Comparison of ENCODE assay signal across 20 cellular contexts in the genomic region with DNA sequence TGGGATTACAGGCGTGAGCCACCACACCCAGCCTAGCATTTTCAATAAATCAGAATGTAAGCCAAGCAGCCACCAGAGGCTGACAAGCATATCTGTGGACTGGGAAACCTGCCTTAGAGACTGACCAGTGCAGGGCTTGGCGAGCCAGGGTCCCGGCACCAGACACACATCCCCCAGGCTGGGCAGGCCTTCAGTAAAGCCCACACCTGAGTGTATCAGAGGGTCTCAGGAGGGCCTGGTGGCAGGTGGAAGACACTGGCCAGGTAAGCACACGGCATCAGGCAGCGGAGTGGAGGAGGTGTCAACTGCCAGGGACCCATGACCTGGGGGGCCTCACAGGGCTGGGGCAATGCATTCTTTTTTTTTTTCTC.
DNase-seq lines count a peak whose midpoint lies in the region; ATAC-seq, FAIRE-seq and TF ChIP-seq lines count a peak whose summit lies in the region.
"Had no signal": no experiment of that assay in that cellular context is flagged by ENCODE, and none has a peak within 500 bp of the region (broad histone marks: within the 10 kb centered on the region; RNA-seq: fewer than 3 reads in every experiment).

No MANE protein-coding gene starts in this region.

- H3K27ac ChIP-seq in K562 (ENCODE audit: extremely low read depth, low read depth, low read length), result peak overlapping the region; percentile 59; the same call in 2 of the 3 replicates
- H3K27ac ChIP-seq in right lobe of liver, result peak overlapping the region in 2 of 3 donors; percentile 40 to 47
- H3K27ac ChIP-seq in sigmoid colon, result peak overlapping the region; percentile 53 to 98 (median 86)
- H3K27ac ChIP-seq: dorsolateral prefrontal cortex, neutrophil had no signal

- peaks cover 11% of the 10 kb centered on the region for H3K36me3 Mint-ChIP-seq in Caco-2 (ENCODE audit: insufficient read depth, unreplicated experiment)
- H3K36me3 Mint-ChIP-seq: T-cell had no signal

- in situ Hi-C loops in K562 (cut with MboI), result no loop called here

- TF ChIP-seq POLR2A in K562 (conservative IDR thresholded peaks at IDR 0.05) (no peak), right lobe of liver (IDR thresholded peaks at IDR 0.05) (no peak), sigmoid colon (IDR thresholded peaks at IDR 0.05) (no peak)

- H3K9ac ChIP-seq in K562 (ENCODE audit: insufficient read depth in 1 of 2, low read depth in 2 of 2, low read length in 2 of 2), result peak overlapping the region; percentile 18 to 82; a peak in 3 of 4 replicates

- CTCF ChIA-PET in Caco-2 (lab: Charles Lee), result no interaction called here
- CTCF ChIA-PET in K562 (lab: Yijun Ruan, JAX; ENCODE audit: low intra/inter-chr PET ratio), result no interaction called here

- no peak for TF ChIP-seq CTCF in Caco-2 (IDR thresholded peaks at IDR 0.05; ENCODE audit: insufficient read depth in 1 of 2, low read depth in 1 of 2, low read length in 1 of 2, severe bottlenecking in 1 of 2, unreplicated experiment in 1 of 2)
- TF ChIP-seq CTCF in K562 (IDR thresholded peaks at IDR 0.05 in 2 of 3, conservative IDR thresholded peaks at IDR 0.05 in 1 of 3; ENCODE audit: insufficient read depth in 2 of 3, low read depth in 1 of 3, low read length in 3 of 3), result no peak
- no peak for TF ChIP-seq CTCF in right lobe of liver (IDR thresholded peaks at IDR 0.05)
- TF ChIP-seq CTCF in sigmoid colon (IDR thresholded peaks at IDR 0.05), result no peak

- peaks cover 33% of the 10 kb centered on the region for H3K4me1 Mint-ChIP-seq in Caco-2 (ENCODE audit: low read depth, unreplicated experiment)
- H3K4me1 Mint-ChIP-seq: activated CD4-positive, alpha-beta T cell treated with anti-CD3 and anti-CD28 coated beads for 36 hours had no signal

- TF ChIP-seq EP300 in K562 (IDR thresholded peaks at IDR 0.05; ENCODE audit: low read length) (no peak), sigmoid colon (IDR thresholded peaks at IDR 0.05) (no peak)

- intact Hi-C loops in Caco-2 (cut with micrococcal nuclease; ENCODE audit: unreplicated experiment) (no loop called here), K562 (cut with micrococcal nuclease) (loop anchor here (2.0 to 10.0 kb wide), 2 partner anchors 29 to 347 kb away; no protein-coding TSS in a partner anchor), right lobe of liver (cut with DNase I) (no loop called here), sigmoid colon (cut with DNase I) (no loop called here)

- BruUV-seq in Caco-2 (replicated peaks; lab: Mats Ljungman, UMichigan) (no TSS peak), K562 (replicated peaks; lab: Mats Ljungman, UMichigan) (no TSS peak)

- peak; percentile 1 for ATAC-seq in K562
- ATAC-seq in right lobe of liver, result no peak
- no peak for ATAC-seq in GM18858 (IDR thresholded peaks at IDR 0.05; ENCODE audit: unreplicated experiment)
- ATAC-seq in HG02798 (IDR thresholded peaks at IDR 0.05; ENCODE audit: poor library complexity, unreplicated experiment), result no peak
- ATAC-seq: activated CD4-positive, alpha-beta T cell treated with anti-CD3 and anti-CD28 coated beads for 36 hours; T-cell had no signal

- POLR2A ChIA-PET in Caco-2 (lab: Charles Lee), result no interaction called here
- POLR2A ChIA-PET in K562 (lab: Yijun Ruan, JAX), result interaction anchor here (2.6 kb wide), 1 partner anchor 10 kb away, joined by 18 read pairs; no protein-coding TSS in a partner anchor

- no peaks in the 10 kb centered on the region for H4K20me1 ChIP-seq in K562 (replicated peaks; ENCODE audit: control insufficient read depth, insufficient read depth, low read length)

- no peaks in the 10 kb centered on the region for H3K9me3 Mint-ChIP-seq in Caco-2 (ENCODE audit: unreplicated experiment)
- H3K9me3 Mint-ChIP-seq: HFFc6, T-cell had no signal

- H3K36me3 ChIP-seq in Caco-2 (ENCODE audit: control insufficient read depth, insufficient read depth, low read length) (no peaks in the 10 kb centered on the region), K562 (ENCODE audit: control insufficient read depth, insufficient read depth, low read length) (no peaks in the 10 kb centered on the region), right lobe of liver (no peaks in the 10 kb centered on the region), sigmoid colon (no peaks in the 10 kb centered on the region)
- H3K36me3 ChIP-seq: neutrophil had no signal

- H3K27ac Mint-ChIP-seq in Caco-2 (ENCODE audit: unreplicated experiment), result peak overlapping the region; percentile 4
- H3K27ac Mint-ChIP-seq: activated CD4-positive, alpha-beta T cell treated with anti-CD3 and anti-CD28 coated beads for 36 hours; T-cell had no signal

- no peak overlapping the region; the same call in 1 of the 2 replicates for H3K4me2 ChIP-seq in K562 (ENCODE audit: insufficient read depth, low read length)

- H3K9me3 ChIP-seq in Caco-2 (no peaks in the 10 kb centered on the region), K562 (replicated peaks; ENCODE audit: control insufficient read depth, insufficient read depth, low read depth, low read length) (no peaks in the 10 kb centered on the region), right lobe of liver (no peaks in the 10 kb centered on the region), sigmoid colon (no peaks in the 10 kb centered on the region)
- H3K9me3 ChIP-seq: neutrophil had no signal

- 70% methylated on average over 5 of the region's 5 CpGs for WGBS in K562 (ENCODE audit: insufficient coverage, low coverage, missing lambda C conversion rate)
- WGBS in right lobe of liver (ENCODE audit: insufficient coverage, low coverage, low lambda C conversion rate, missing lambda C conversion rate), result 83% methylated on average over 1 of the region's 5 CpGs
- WGBS in sigmoid colon, 2 donors, result 96 to 98% methylated on average over 5 of the region's 5 CpGs

- no peak overlapping the region for H3K4me3 Mint-ChIP-seq in Caco-2 (ENCODE audit: unreplicated experiment)
- H3K4me3 Mint-ChIP-seq: activated CD4-positive, alpha-beta T cell treated with anti-CD3 and anti-CD28 coated beads for 36 hours; HFFc6; T-cell had no signal

- peaks cover 4% of the 10 kb centered on the region for H3K9me1 ChIP-seq in K562 (ENCODE audit: control insufficient read depth, insufficient read depth, low read length)

- DNase-seq in Caco-2 (no peak), K562 (ENCODE audit: extremely low read depth in 1 of 4, low spot score in 3 of 4) (no peak), right lobe of liver (no peak), sigmoid colon (no peak), globus pallidus (ENCODE audit: low spot score) (no peak)
- no peak for DNase-seq in activated naive CD4-positive, alpha-beta T cell treated with anti-CD3 and anti-CD28 coated beads, Interleukin-2, amount 50 U/mL, for 16 hours
- DNase-seq: activated CD4-positive, alpha-beta T cell treated with anti-CD3 and anti-CD28 coated beads for 36 hours; activated effector memory CD4-positive, alpha-beta T cell treated with Interleukin-2 at 50 U/mL for 16 hours; C1 segment of cervical spinal cord; caudate nucleus; dorsolateral prefrontal cortex; foreskin fibroblast; GF-D8; HFFc6; NCI-H1436 treated with DMSO at 0.1 percent for 48 hours; SHP77 treated with DMSO at 0.1 percent for 48 hours; T-cell had no signal

- no peak for FAIRE-seq in K562 (lab: Jason Lieb, UNC)

- H3K4me3 ChIP-seq in Caco-2 (ENCODE audit: low read depth, low read length), result no peak overlapping the region
- H3K4me3 ChIP-seq in K562, result no peak overlapping the region
- no peak overlapping the region for H3K4me3 ChIP-seq in right lobe of liver
- no peak overlapping the region for H3K4me3 ChIP-seq in sigmoid colon
- H3K4me3 ChIP-seq: dorsolateral prefrontal cortex had no signal

- H3K27me3 Mint-ChIP-seq in Caco-2 (ENCODE audit: insufficient read depth, unreplicated experiment), result no peaks in the 10 kb centered on the region
- H3K27me3 Mint-ChIP-seq: activated CD4-positive, alpha-beta T cell treated with anti-CD3 and anti-CD28 coated beads for 36 hours; T-cell had no signal

- H2AFZ ChIP-seq in K562 (ENCODE audit: low read depth, low read length), result no peak overlapping the region

- no peaks in the 10 kb centered on the region for H3K79me2 ChIP-seq in K562 (ENCODE audit: control insufficient read depth, insufficient read depth, low read length)

- H3K27me3 ChIP-seq in Caco-2 (replicated peaks; ENCODE audit: control insufficient read depth, insufficient read depth, low read length), result no peaks in the 10 kb centered on the region
- H3K27me3 ChIP-seq in K562 (ENCODE audit: control insufficient read depth in 2 of 2, insufficient read depth in 2 of 2, low read length in 2 of 2), result no peaks in the 10 kb centered on the region
- H3K27me3 ChIP-seq in right lobe of liver, result no peaks in the 10 kb centered on the region
- no peaks in the 10 kb centered on the region for H3K27me3 ChIP-seq in sigmoid colon
- H3K27me3 ChIP-seq: dorsolateral prefrontal cortex, neutrophil had no signal

- no peak for TF ChIP-seq RAD21 in K562 (CRISPR knock-in tag; conservative IDR thresholded peaks at IDR 0.05 in 1 of 2, IDR thresholded peaks at IDR 0.05 in 1 of 2)

- H3K4me1 ChIP-seq in Caco-2 (peaks cover 41% of the 10 kb centered on the region), K562 (replicated peaks in 1 of 2; ENCODE audit: control insufficient read depth in 2 of 2, insufficient read depth in 2 of 2, low read length in 2 of 2) (peaks cover 28 to 40% of the 10 kb centered on the region in 2 experiments), right lobe of liver (peaks cover 0 to 3% (median 0%) of the 10 kb centered on the region in 4 donors), sigmoid colon (peaks cover 0 to 60% (median 47%) of the 10 kb centered on the region in 4 donors)

TF ChIP-seq in K562, 482 proteins besides CTCF, POLR2A, EP300 and RAD21:
- TF ChIP-seq ZNF282 (CRISPR knock-in tag; IDR thresholded peaks at IDR 0.05), result 0 out of 2 replicates have a peak, but pooled peaks have one; percentile 56
- no peak for TF ChIP-seq GABPB2 (CRISPR knock-in tag; conservative IDR thresholded peaks at IDR 0.05)
- TF ChIP-seq MEIS2 (IDR thresholded peaks at IDR 0.05; ENCODE audit: partially characterized antibody), result peak; percentile 24
